Comparison of ENCODE assay signal across 14 cellular contexts in genomic region chr1:28594661-28595411, GRCh38. TPM values are rescaled to one million over a fixed set of nuclear protein-coding genes. Genes with fewer than 3 reads are reported as not detected.
DNase-seq lines count a peak whose midpoint lies in the region; ATAC-seq, FAIRE-seq and TF ChIP-seq lines count a peak whose summit lies in the region.
"Had no signal": no experiment of that assay in that cellular context is flagged by ENCODE, and none has a peak within 500 bp of the region (broad histone marks: within the 10 kb centered on the region; RNA-seq: fewer than 3 reads in every experiment).

No MANE protein-coding gene starts in this region.

- no peaks in the 10 kb centered on the region for H3K9me1 ChIP-seq in keratinocyte (ENCODE audit: control insufficient read depth, extremely low read depth, insufficient read depth, low read length)

- H3K4me1 ChIP-seq in body of pancreas (peaks cover 5% of the 10 kb centered on the region), keratinocyte (ENCODE audit: control insufficient read depth, extremely low read depth, insufficient read depth, low read length) (peaks cover 27% of the 10 kb centered on the region)

- TF ChIP-seq CTCF in body of pancreas (IDR thresholded peaks at IDR 0.05) (no peak), keratinocyte (optimal IDR thresholded peaks at IDR 0.05 in 1 of 3, IDR thresholded peaks at IDR 0.05 in 1 of 3, conservative IDR thresholded peaks at IDR 0.05 in 1 of 3; ENCODE audit: extremely low read depth in 1 of 3, insufficient read depth in 2 of 3, low read length in 3 of 3) (no peak)

- H2AFZ ChIP-seq in keratinocyte (ENCODE audit: control insufficient read depth, low read length) = no peak overlapping the region

- peaks cover 9% of the 10 kb centered on the region for H3K36me3 Mint-ChIP-seq in activated T-cell treated with anti-CD3 and anti-CD28 coated beads, Interleukin-2, amount 50 U/mL, for 24 hours (ENCODE audit: low read depth)

- H3K79me2 ChIP-seq in keratinocyte (ENCODE audit: control insufficient read depth, insufficient read depth, low read length) = no peaks in the 10 kb centered on the region

- no peak overlapping the region for H3K4me2 ChIP-seq in keratinocyte (ENCODE audit: control insufficient read depth, extremely low read depth, insufficient read depth, low read depth, low read length)

- no peak for TF ChIP-seq POLR2A in body of pancreas (IDR thresholded peaks at IDR 0.05)

- H3K27me3 ChIP-seq in body of pancreas (no peaks in the 10 kb centered on the region), keratinocyte (ENCODE audit: control insufficient read depth, extremely low read depth, insufficient read depth, low read length) (peaks cover 4% of the 10 kb centered on the region)
- H3K27me3 ChIP-seq: gastroesophageal sphincter had no signal

- H3K9ac ChIP-seq in keratinocyte (ENCODE audit: control insufficient read depth, extremely low read depth, insufficient read depth, low read length) = no peak overlapping the region

- peak; percentile 62 for DNase-seq in EL
- peak; percentile 95 for DNase-seq in NCI-H226
- peak in 3 of 4 donors; percentile 42 to 46 (median 44) for DNase-seq in body of pancreas
- DNase-seq in keratinocyte (ENCODE audit: low read depth, low spot score) = peak; percentile 78
- DNase-seq in activated T-cell treated with anti-CD3 and anti-CD28 coated beads, Interleukin-2, amount 50 U/mL, for 24 hours = no peak
- no peak for DNase-seq in stimulated activated CD4-positive, alpha-beta T cell treated with anti-CD3 and anti-CD28 coated beads, Interleukin-2, amount 100 ng/mL, for 48 hours
- DNase-seq in activated T-cell treated with anti-CD3 and anti-CD28 coated beads, Interleukin-2, amount 50 U/mL, for 1 hour = no peak
- DNase-seq: activated CD4-positive, alpha-beta T cell treated with anti-CD3 and anti-CD28 coated beads for 36 hours; AML-193; stimulated activated naive CD4-positive, alpha-beta T cell treated with Interleukin-2 at 50 U/mL for 16 hours had no signal

- H3K27ac ChIP-seq in body of pancreas (peak overlapping the region in 2 of 4 donors; percentile 20 to 37), keratinocyte (ENCODE audit: control insufficient read depth, insufficient read depth, low read length) (peak overlapping the region; percentile 42)
- H3K27ac ChIP-seq: gastroesophageal sphincter had no signal

- no peak overlapping the region for H3K27ac Mint-ChIP-seq in activated T-cell treated with anti-CD3 and anti-CD28 coated beads, Interleukin-2, amount 50 U/mL, for 24 hours
- H3K27ac Mint-ChIP-seq: activated CD4-positive, alpha-beta T cell treated with anti-CD3 and anti-CD28 coated beads for 36 hours had no signal

- H3K27me3 Mint-ChIP-seq in activated T-cell treated with anti-CD3 and anti-CD28 coated beads, Interleukin-2, amount 50 U/mL, for 24 hours = peaks cover 17% of the 10 kb centered on the region

- dilution Hi-C loops in keratinocyte (cut with MboI; ENCODE audit: extremely low pct_ligation_motif_present, low sequenced_read_pairs) = no loop called here

- H3K9me3 ChIP-seq in body of pancreas = no peaks in the 10 kb centered on the region
- no peaks in the 10 kb centered on the region for H3K9me3 ChIP-seq in keratinocyte (ENCODE audit: control insufficient read depth, low read depth, low read length)
- H3K9me3 ChIP-seq: gastroesophageal sphincter had no signal

- peak; percentile 52 for ATAC-seq in body of pancreas
- ATAC-seq in HG02642 (IDR thresholded peaks at IDR 0.05; ENCODE audit: poor library complexity, unreplicated experiment) = no peak
- ATAC-seq: activated CD4-positive, alpha-beta T cell treated with anti-CD3 and anti-CD28 coated beads for 36 hours; gastroesophageal sphincter; sciatic nerve had no signal

- 65 to 70% methylated on average over 5 to 7 of the region's 7 CpGs for WGBS in body of pancreas, 2 donors

- H3K36me3 ChIP-seq in body of pancreas (replicated peaks in 1 of 2; ENCODE audit: insufficient read depth in 1 of 2, low read depth in 2 of 2) (no peaks in the 10 kb centered on the region), keratinocyte (ENCODE audit: control insufficient read depth in 2 of 2, extremely low read depth in 1 of 2, insufficient read depth in 2 of 2, low read length in 2 of 2) (no peaks in the 10 kb centered on the region)

- no peaks in the 10 kb centered on the region for H3K9me3 Mint-ChIP-seq in activated T-cell treated with anti-CD3 and anti-CD28 coated beads, Interleukin-2, amount 50 U/mL, for 24 hours

- peak; percentile 39 for FAIRE-seq in keratinocyte (lab: Jason Lieb, UNC)
- FAIRE-seq: islet of Langerhans had no signal

- no peak overlapping the region for H3K4me3 ChIP-seq in body of pancreas
- no peak overlapping the region for H3K4me3 ChIP-seq in keratinocyte (ENCODE audit: control insufficient read depth in 2 of 3, extremely low read depth in 1 of 3, insufficient read depth in 2 of 3, low read depth in 1 of 3, low read length in 3 of 3)
- H3K4me3 ChIP-seq: gastroesophageal sphincter had no signal

- no peak overlapping the region for H3K4me3 Mint-ChIP-seq in activated T-cell treated with anti-CD3 and anti-CD28 coated beads, Interleukin-2, amount 50 U/mL, for 24 hours
- H3K4me3 Mint-ChIP-seq: activated CD4-positive, alpha-beta T cell treated with anti-CD3 and anti-CD28 coated beads for 36 hours had no signal

- peaks cover 7% of the 10 kb centered on the region for H3K4me1 Mint-ChIP-seq in activated T-cell treated with anti-CD3 and anti-CD28 coated beads, Interleukin-2, amount 50 U/mL, for 24 hours (ENCODE audit: low read depth)

- intact Hi-C loops in body of pancreas (cut with DNase I) = no loop called here

- H4K20me1 ChIP-seq in keratinocyte (ENCODE audit: control insufficient read depth, extremely low read depth, insufficient read depth, low read length) = no peaks in the 10 kb centered on the region

RNA-seq across cellular contexts. Expression of gene RAB42, which starts 2.8 kb away (rescaled TPM):
- total RNA-seq in body of pancreas = 1 to 10 TPM in 1 of 2 donors, not detected in 1; 2.9 TPM
- polyA plus RNA-seq in keratinocyte = 0.05 to 0.27 TPM (median 0.17 TPM) in 3 replicates
- not detected for polyA plus RNA-seq in keratinocyte (2011; ENCODE audit: low read depth)
- polyA plus RNA-seq in keratinocyte (2011; cell fraction: cytosol; rRNA removed) = 0.09 and 0.12 TPM in 2 replicates
- 0.15 TPM in 1 of 2 replicates, not detected in the other for polyA plus RNA-seq in keratinocyte (2011; cell fraction: nucleus; rRNA removed)
- 0.08 and 0.09 TPM in 2 replicates for polyA plus RNA-seq in keratinocyte (2012; ENCODE audit: low replicate concordance)
- polyA minus RNA-seq in keratinocyte = 0.16 to 0.30 TPM in 2 of 3 replicates, not detected in the other
- polyA minus RNA-seq in keratinocyte (2011; cell fraction: cytosol; rRNA and poly(A)+ RNA removed) = not detected
- polyA minus RNA-seq in keratinocyte (2011; cell fraction: nucleus; rRNA and poly(A)+ RNA removed) = 0.42 TPM in 1 of 2 replicates, not detected in the other

RNA-seq across cellular contexts. Expression of gene TRNAU1AP, which starts 42.0 kb away (rescaled TPM):
- total RNA-seq in body of pancreas = 10 to 100 TPM in 1 of 2 donors, 1 to 10 TPM in 1; 8.9 to 14.3 TPM
- 28.9 to 43.5 TPM (median 40.4 TPM) in 3 replicates for polyA plus RNA-seq in keratinocyte
- 20.9 TPM for polyA plus RNA-seq in keratinocyte (2011; ENCODE audit: low read depth)
- polyA plus RNA-seq in keratinocyte (2011; cell fraction: cytosol; rRNA removed) = 23.1 and 27.7 TPM in 2 replicates
- 33.8 and 34.5 TPM in 2 replicates for polyA plus RNA-seq in keratinocyte (2011; cell fraction: nucleus; rRNA removed)
- 25.7 and 31.9 TPM in 2 replicates for polyA plus RNA-seq in keratinocyte (2012; ENCODE audit: low replicate concordance)
- 10.1 to 19.9 TPM (median 11.8 TPM) in 3 replicates for polyA minus RNA-seq in keratinocyte
- polyA minus RNA-seq in keratinocyte (2011; cell fraction: cytosol; rRNA and poly(A)+ RNA removed) = 5.6 TPM
- polyA minus RNA-seq in keratinocyte (2011; cell fraction: nucleus; rRNA and poly(A)+ RNA removed) = 8.3 and 10.3 TPM in 2 replicates

RNA-seq across cellular contexts. Expression of gene TAF12, which starts 48.0 kb away (rescaled TPM):
- 10 to 100 TPM; 11.7 to 11.9 TPM for total RNA-seq in body of pancreas
- 44.7 to 56.9 TPM (median 45.2 TPM) in 3 replicates for polyA plus RNA-seq in keratinocyte
- 59.2 TPM for polyA plus RNA-seq in keratinocyte (2011; ENCODE audit: low read depth)
- 44.1 and 53.6 TPM in 2 replicates for polyA plus RNA-seq in keratinocyte (2011; cell fraction: cytosol; rRNA removed)
- polyA plus RNA-seq in keratinocyte (2011; cell fraction: nucleus; rRNA removed) = 24.6 and 28.0 TPM in 2 replicates
- polyA plus RNA-seq in keratinocyte (2012; ENCODE audit: low replicate concordance) = 35.3 and 35.8 TPM in 2 replicates
- 6.4 to 22.3 TPM (median 22.0 TPM) in 3 replicates for polyA minus RNA-seq in keratinocyte
- 14.6 TPM for polyA minus RNA-seq in keratinocyte (2011; cell fraction: cytosol; rRNA and poly(A)+ RNA removed)
- 4.5 and 7.1 TPM in 2 replicates for polyA minus RNA-seq in keratinocyte (2011; cell fraction: nucleus; rRNA and poly(A)+ RNA removed)

RNA-seq across cellular contexts. Expression of gene RNU11, which starts 53.6 kb away (rescaled TPM):
- not detected for total RNA-seq in body of pancreas
- not detected in 3 replicates for polyA plus RNA-seq in keratinocyte
- polyA plus RNA-seq in keratinocyte (2011; ENCODE audit: low read depth) = not detected
- not detected in 2 replicates for polyA plus RNA-seq in keratinocyte (2011; cell fraction: cytosol; rRNA removed)
- not detected in 2 replicates for polyA plus RNA-seq in keratinocyte (2011; cell fraction: nucleus; rRNA removed)
- not detected in 2 replicates for polyA plus RNA-seq in keratinocyte (2012; ENCODE audit: low replicate concordance)
- polyA minus RNA-seq in keratinocyte = not detected in 3 replicates
- polyA minus RNA-seq in keratinocyte (2011; cell fraction: cytosol; rRNA and poly(A)+ RNA removed) = not detected
- not detected in 2 replicates for polyA minus RNA-seq in keratinocyte (2011; cell fraction: nucleus; rRNA and poly(A)+ RNA removed)
- total RNA-seq: activated CD4-positive, alpha-beta T cell treated with anti-CD3 and anti-CD28 coated beads for 36 hours; gastroesophageal sphincter; sciatic nerve had no signal

Comparison
In these comparisons a context has a peak if more than half of its experiments do, and no peak if none do; other contexts are left out.
1. DNase-seq: peak in EL (single experiment), NCI-H226 (single experiment), body of pancreas (3 of 4) and keratinocyte (single experiment); none in activated T-cell treated with anti-CD3 and anti-CD28 coated beads, Interleukin-2, amount 50 U/mL, for 24 hours (single experiment), stimulated activated CD4-positive, alpha-beta T cell treated with anti-CD3 and anti-CD28 coated beads, Interleukin-2, amount 100 ng/mL, for 48 hours (0 of 2) and activated T-cell treated with anti-CD3 and anti-CD28 coated beads, Interleukin-2, amount 50 U/mL, for 1 hour (single experiment).